17 cellular contexts compared by ENCODE assay signal in genomic region chr1:23788695-23789094, GRCh38. TPM values are rescaled to one million over a fixed set of nuclear protein-coding genes. Genes with fewer than 3 reads are reported as not detected.
DNase-seq lines count a peak whose midpoint lies in the region; ATAC-seq, FAIRE-seq and TF ChIP-seq lines count a peak whose summit lies in the region.
"Had no signal": no experiment of that assay in that cellular context is flagged by ENCODE, and none has a peak within 500 bp of the region (broad histone marks: within the 10 kb centered on the region; RNA-seq: fewer than 3 reads in every experiment).

No MANE protein-coding gene starts in this region.

- H3K36me3 ChIP-seq in K562 (ENCODE audit: control insufficient read depth, insufficient read depth, low read length) (peaks cover 60% of the 10 kb centered on the region), spleen (peaks cover 0 to 68% (median 42%) of the 10 kb centered on the region in 6 donors)

- no peak overlapping the region for H3K9ac ChIP-seq in K562 (ENCODE audit: insufficient read depth in 1 of 2, low read depth in 2 of 2, low read length in 2 of 2)

- no peak overlapping the region for H3K4me2 ChIP-seq in K562 (ENCODE audit: insufficient read depth, low read length)

- 92% methylated on average over 3 of the region's 3 CpGs for WGBS in K562 (ENCODE audit: insufficient coverage, low coverage, missing lambda C conversion rate)
- WGBS in spleen, 5 donors, result 83 to 96% (median 92%) methylated on average over 3 of the region's 3 CpGs

- H3K4me3 ChIP-seq in K562 (no peak overlapping the region), spleen (no peak overlapping the region)
- H3K4me3 ChIP-seq: sigmoid colon had no signal

- no peak for DNase-seq in activated naive CD4-positive, alpha-beta T cell treated with anti-CD3 and anti-CD28 coated beads for 36 hours
- DNase-seq in K562 (ENCODE audit: extremely low read depth in 1 of 4, low spot score in 3 of 4) (no peak), spleen (peak; percentile 34), GOT3 (lab: John Stamatoyannopoulos, UW) (no peak)
- DNase-seq: activated CD4-positive, alpha-beta T cell treated with anti-CD3 and anti-CD28 coated beads, Interleukin-2, amount 50 U/mL, for 4 hours; EL; foreskin fibroblast; hypothalamus; KG1; kidney glomerular epithelial cell; NCI-H1092; occipital lobe; sigmoid colon; substantia nigra had no signal

- TF ChIP-seq RAD21 in K562 (CRISPR knock-in tag; conservative IDR thresholded peaks at IDR 0.05 in 1 of 2, IDR thresholded peaks at IDR 0.05 in 1 of 2), result no peak

- CTCF ChIA-PET in activated naive CD4-positive, alpha-beta T cell treated with anti-CD3 and anti-CD28 coated beads for 36 hours (lab: Charles Lee), result interaction anchor here (1.3 to 4.0 kb wide), 2 partner anchors 22 to 30 kb away, joined by 3 to 15 read pairs; no protein-coding TSS in a partner anchor
- CTCF ChIA-PET in K562 (lab: Yijun Ruan, JAX; ENCODE audit: low intra/inter-chr PET ratio), result no interaction called here

- TF ChIP-seq CTCF in K562 (IDR thresholded peaks at IDR 0.05 in 2 of 3, conservative IDR thresholded peaks at IDR 0.05 in 1 of 3; ENCODE audit: insufficient read depth in 2 of 3, low read depth in 1 of 3, low read length in 3 of 3), result no peak
- TF ChIP-seq CTCF in spleen (IDR thresholded peaks at IDR 0.05 in 8 of 11, conservative IDR thresholded peaks at IDR 0.05 in 3 of 11), result no peak

- peak overlapping the region; percentile 43 for H3K27ac Mint-ChIP-seq in activated naive CD4-positive, alpha-beta T cell treated with anti-CD3 and anti-CD28 coated beads, Interleukin-2, amount 50 U/mL, for 24 hours
- H3K27ac Mint-ChIP-seq in activated naive CD4-positive, alpha-beta T cell treated with anti-CD3 and anti-CD28 coated beads for 36 hours, result no peak overlapping the region

- BruUV-seq in K562 (replicated peaks; lab: Mats Ljungman, UMichigan), result no TSS peak

- peaks cover 22% of the 10 kb centered on the region for H3K4me1 Mint-ChIP-seq in activated naive CD4-positive, alpha-beta T cell treated with anti-CD3 and anti-CD28 coated beads, Interleukin-2, amount 50 U/mL, for 24 hours
- peaks cover 25% of the 10 kb centered on the region for H3K4me1 Mint-ChIP-seq in activated naive CD4-positive, alpha-beta T cell treated with anti-CD3 and anti-CD28 coated beads for 36 hours (ENCODE audit: low read depth)

- no peaks in the 10 kb centered on the region for H3K9me1 ChIP-seq in K562 (ENCODE audit: control insufficient read depth, insufficient read depth, low read length)

- ATAC-seq in K562 (no peak), HG03432 (IDR thresholded peaks at IDR 0.05; ENCODE audit: unreplicated experiment) (no peak)

- no peak for TF ChIP-seq EP300 in K562 (IDR thresholded peaks at IDR 0.05; ENCODE audit: low read length)

- H3K4me1 ChIP-seq in K562 (replicated peaks in 1 of 2; ENCODE audit: control insufficient read depth in 2 of 2, insufficient read depth in 2 of 2, low read length in 2 of 2) (peaks cover 31% of the 10 kb centered on the region in 2 experiments), spleen (peaks cover 16 to 43% (median 31%) of the 10 kb centered on the region in 6 donors)

- no peak for FAIRE-seq in K562 (lab: Jason Lieb, UNC)

- in situ Hi-C loops in K562 (cut with MboI), result no loop called here

- H3K27me3 Mint-ChIP-seq in activated naive CD4-positive, alpha-beta T cell treated with anti-CD3 and anti-CD28 coated beads, Interleukin-2, amount 50 U/mL, for 24 hours, result no peaks in the 10 kb centered on the region
- H3K27me3 Mint-ChIP-seq in activated naive CD4-positive, alpha-beta T cell treated with anti-CD3 and anti-CD28 coated beads for 36 hours (ENCODE audit: low read depth), result no peaks in the 10 kb centered on the region

- H2AFZ ChIP-seq in K562 (ENCODE audit: low read depth, low read length), result no peak overlapping the region

- peak overlapping the region; percentile 42 for H3K4me3 Mint-ChIP-seq in activated naive CD4-positive, alpha-beta T cell treated with anti-CD3 and anti-CD28 coated beads, Interleukin-2, amount 50 U/mL, for 24 hours
- no peak overlapping the region for H3K4me3 Mint-ChIP-seq in activated naive CD4-positive, alpha-beta T cell treated with anti-CD3 and anti-CD28 coated beads for 36 hours
- H3K4me3 Mint-ChIP-seq: mesothelial cell of epicardium had no signal

- peaks cover 3% of the 10 kb centered on the region; the same call in 1 of the 2 replicates for H4K20me1 ChIP-seq in K562 (replicated peaks; ENCODE audit: control insufficient read depth, insufficient read depth, low read length)

- TF ChIP-seq POLR2A in K562 (conservative IDR thresholded peaks at IDR 0.05) (peak; percentile 66), spleen (IDR thresholded peaks at IDR 0.05) (no peak)

- peaks cover 13% of the 10 kb centered on the region for H3K36me3 Mint-ChIP-seq in activated naive CD4-positive, alpha-beta T cell treated with anti-CD3 and anti-CD28 coated beads, Interleukin-2, amount 50 U/mL, for 24 hours
- H3K36me3 Mint-ChIP-seq in activated naive CD4-positive, alpha-beta T cell treated with anti-CD3 and anti-CD28 coated beads for 36 hours (ENCODE audit: low read depth), result peaks cover 28% of the 10 kb centered on the region

- peak overlapping the region; percentile 90; the same call in 1 of the 3 replicates for H3K27ac ChIP-seq in K562 (ENCODE audit: extremely low read depth, low read depth, low read length)
- H3K27ac ChIP-seq in spleen, result peak overlapping the region in 6 of 8 donors; percentile 6 to 91 (median 86)
- H3K27ac ChIP-seq: sigmoid colon had no signal

- POLR2A ChIA-PET in K562 (lab: Yijun Ruan, JAX), result interaction anchor here (0.9 to 10.2 kb wide), 6 partner anchors 9 to 43 kb away, joined by 3 to 197 read pairs (median 9); partner anchors contain the start of genes GALE and PITHD1

- H3K79me2 ChIP-seq in K562 (ENCODE audit: control insufficient read depth, insufficient read depth, low read length), result peaks cover 44% of the 10 kb centered on the region

- no peaks in the 10 kb centered on the region for H3K9me3 Mint-ChIP-seq in activated naive CD4-positive, alpha-beta T cell treated with anti-CD3 and anti-CD28 coated beads, Interleukin-2, amount 50 U/mL, for 24 hours
- H3K9me3 Mint-ChIP-seq in activated naive CD4-positive, alpha-beta T cell treated with anti-CD3 and anti-CD28 coated beads for 36 hours, result no peaks in the 10 kb centered on the region
- H3K9me3 Mint-ChIP-seq: mesothelial cell of epicardium had no signal

- intact Hi-C loops in activated naive CD4-positive, alpha-beta T cell treated with anti-CD3 and anti-CD28 coated beads for 36 hours (cut with micrococcal nuclease), result no loop called here
- intact Hi-C loops in K562 (cut with micrococcal nuclease) (no loop called here), spleen (cut with DNase I; ENCODE audit: low total_unique reads) (no loop called here)

- H3K9me3 ChIP-seq in K562 (replicated peaks; ENCODE audit: control insufficient read depth, insufficient read depth, low read depth, low read length), result no peaks in the 10 kb centered on the region
- H3K9me3 ChIP-seq in spleen, result no peaks in the 10 kb centered on the region
- H3K9me3 ChIP-seq: sigmoid colon had no signal

- H3K27me3 ChIP-seq in K562 (ENCODE audit: control insufficient read depth in 2 of 2, insufficient read depth in 2 of 2, low read length in 2 of 2) (no peaks in the 10 kb centered on the region), spleen (replicated peaks in 1 of 7) (no peaks in the 10 kb centered on the region)
- H3K27me3 ChIP-seq: sigmoid colon had no signal

RNA-seq across cellular contexts. Expression of gene LYPLA2, which starts 2.2 kb away (rescaled TPM):
- 10 to 100 TPM; 48.1 to 49.7 TPM for total RNA-seq in activated naive CD4-positive, alpha-beta T cell treated with anti-CD3 and anti-CD28 coated beads for 36 hours
- 27.3 and 126 TPM in 2 replicates for total RNA-seq in K562 (2011; cell fraction: chromatin; rRNA removed; ENCODE audit: low replicate concordance)
- 89.4 and 103 TPM in 2 replicates for total RNA-seq in K562 (2011; cell fraction: nucleolus; rRNA removed)
- total RNA-seq in K562 (2011; cell fraction: nucleoplasm; rRNA removed), result 56.7 and 62.0 TPM in 2 replicates
- 126 and 144 TPM in 2 replicates for total RNA-seq in K562 (2014; rRNA removed)
- 17.4 and 25.8 TPM in 2 replicates for total RNA-seq in K562 (2014; rRNA removed; fragmentation: Illumina TruSeq; extraction: Trizol)
- total RNA-seq in K562 (2015; rRNA removed; fragmentation: Illumina TruSeq; extraction: Trizol), result 56.5 and 58.4 TPM in 2 replicates
- 108 and 109 TPM in 2 replicates for total RNA-seq in K562 (2021)
- 60.1 and 72.7 TPM in 2 replicates for polyA plus RNA-seq in K562 (2011; rRNA removed)
- 89.6 and 223 TPM in 2 replicates for polyA plus RNA-seq in K562 (2011; cell fraction: cytosol; rRNA removed)
- polyA plus RNA-seq in K562 (2011; cell fraction: nucleus; rRNA removed), result 141 and 217 TPM in 2 replicates
- polyA plus RNA-seq in K562 (2012), result 97.6 and 103 TPM in 2 replicates
- 90.2 and 141 TPM in 2 replicates for polyA plus RNA-seq in K562 (2014; fragmentation: Illumina TruSeq; extraction: Trizol)
- polyA plus RNA-seq in K562 (2014; fragmentation: Nextera tagmentation; extraction: Ambion mirVana), result 1 to 10 TPM; 3.9 to 9.9 TPM
- polyA plus RNA-seq in K562 (2014; rRNA removed), result 127 and 128 TPM in 2 replicates
- 21.3 and 39.9 TPM in 2 replicates for polyA minus RNA-seq in K562 (2011; rRNA and poly(A)+ RNA removed)
- 64.0 and 69.4 TPM in 2 replicates for polyA minus RNA-seq in K562 (2011; cell fraction: cytosol; rRNA and poly(A)+ RNA removed)
- 25.7 and 26.4 TPM in 2 replicates for polyA minus RNA-seq in K562 (2011; cell fraction: nucleus; rRNA and poly(A)+ RNA removed)
- total RNA-seq in spleen, result 10 to 100 TPM; 46.9 to 58.8 (median 55.4) TPM
- 10 to 100 TPM; 54.5 to 87.5 (median 57.5) TPM for polyA plus RNA-seq in spleen

RNA-seq across cellular contexts. Expression of gene PITHD1, which starts 10.5 kb away (rescaled TPM):
- 10 to 100 TPM; 73.8 to 75.1 TPM for total RNA-seq in activated naive CD4-positive, alpha-beta T cell treated with anti-CD3 and anti-CD28 coated beads for 36 hours
- 96.3 and 113 TPM in 2 replicates for total RNA-seq in K562 (2011; cell fraction: chromatin; rRNA removed; ENCODE audit: low replicate concordance)
- total RNA-seq in K562 (2011; cell fraction: nucleolus; rRNA removed), result 53.2 and 60.7 TPM in 2 replicates
- 112 and 144 TPM in 2 replicates for total RNA-seq in K562 (2011; cell fraction: nucleoplasm; rRNA removed)
- total RNA-seq in K562 (2014; rRNA removed) (149 and 175 TPM in 2 replicates), K562 (2014; rRNA removed; fragmentation: Illumina TruSeq; extraction: Trizol) (172 and 175 TPM in 2 replicates), K562 (2015; rRNA removed; fragmentation: Illumina TruSeq; extraction: Trizol) (144 and 151 TPM in 2 replicates), K562 (2021) (126 and 141 TPM in 2 replicates), spleen (10 to 100 TPM; 43.9 to 68.5 (median 52.4) TPM)
- polyA plus RNA-seq in K562 (2011; rRNA removed) (159 and 167 TPM in 2 replicates), K562 (2014; fragmentation: Illumina TruSeq; extraction: Trizol) (133 and 138 TPM in 2 replicates), K562 (2014; fragmentation: Nextera tagmentation; extraction: Ambion mirVana) (10 to 100 TPM; 46.5 to 51.7 TPM), K562 (2014; rRNA removed) (159 and 175 TPM in 2 replicates), spleen (10 to 100 TPM; 48.3 to 65.3 (median 51.6) TPM)
- polyA plus RNA-seq in K562 (2011; cell fraction: cytosol; rRNA removed), result 81.9 and 157 TPM in 2 replicates
- polyA plus RNA-seq in K562 (2011; cell fraction: nucleus; rRNA removed), result 74.8 and 105 TPM in 2 replicates
- polyA plus RNA-seq in K562 (2012), result 80.0 and 120 TPM in 2 replicates
- 59.4 and 74.4 TPM in 2 replicates for polyA minus RNA-seq in K562 (2011; rRNA and poly(A)+ RNA removed)
- polyA minus RNA-seq in K562 (2011; cell fraction: cytosol; rRNA and poly(A)+ RNA removed), result 29.4 and 34.5 TPM in 2 replicates
- polyA minus RNA-seq in K562 (2011; cell fraction: nucleus; rRNA and poly(A)+ RNA removed), result 17.0 and 32.8 TPM in 2 replicates

RNA-seq across cellular contexts. Expression of gene GALE, which starts 11.9 kb away (rescaled TPM):
- total RNA-seq in activated naive CD4-positive, alpha-beta T cell treated with anti-CD3 and anti-CD28 coated beads for 36 hours, result 10 to 100 TPM; 19.7 to 23.1 TPM
- total RNA-seq in K562 (2011; cell fraction: chromatin; rRNA removed; ENCODE audit: low replicate concordance), result 48.0 and 134 TPM in 2 replicates
- total RNA-seq in K562 (2011; cell fraction: nucleolus; rRNA removed), result 107 and 108 TPM in 2 replicates
- total RNA-seq in K562 (2011; cell fraction: nucleoplasm; rRNA removed), result 54.4 and 66.4 TPM in 2 replicates
- total RNA-seq in K562 (2014; rRNA removed) (130 and 133 TPM in 2 replicates), K562 (2014; rRNA removed; fragmentation: Illumina TruSeq; extraction: Trizol) (36.8 and 48.3 TPM in 2 replicates), K562 (2015; rRNA removed; fragmentation: Illumina TruSeq; extraction: Trizol) (86.2 and 91.3 TPM in 2 replicates), K562 (2021) (108 and 112 TPM in 2 replicates), spleen (10 to 100 TPM; 19.0 to 47.1 (median 35.1) TPM)
- polyA plus RNA-seq in K562 (2011; rRNA removed) (88.3 and 104 TPM in 2 replicates), K562 (2014; fragmentation: Illumina TruSeq; extraction: Trizol) (96.6 and 108 TPM in 2 replicates), K562 (2014; fragmentation: Nextera tagmentation; extraction: Ambion mirVana) (10 to 100 TPM in 1 of 2 experiments, 1 to 10 TPM in 1; 8.4 to 48.4 TPM), K562 (2014; rRNA removed) (125 and 139 TPM in 2 replicates), spleen (10 to 100 TPM; 19.7 to 42.2 (median 23.8) TPM)
- polyA plus RNA-seq in K562 (2011; cell fraction: cytosol; rRNA removed), result 132 and 175 TPM in 2 replicates
- 105 and 111 TPM in 2 replicates for polyA plus RNA-seq in K562 (2011; cell fraction: nucleus; rRNA removed)
- 89.3 and 129 TPM in 2 replicates for polyA plus RNA-seq in K562 (2012)
- polyA minus RNA-seq in K562 (2011; rRNA and poly(A)+ RNA removed), result 33.6 and 40.5 TPM in 2 replicates
- polyA minus RNA-seq in K562 (2011; cell fraction: cytosol; rRNA and poly(A)+ RNA removed), result 29.0 and 36.3 TPM in 2 replicates
- 28.5 and 41.0 TPM in 2 replicates for polyA minus RNA-seq in K562 (2011; cell fraction: nucleus; rRNA and poly(A)+ RNA removed)

RNA-seq across cellular contexts. Expression of gene HMGCL, which starts 36.5 kb away (rescaled TPM):
- 10 to 100 TPM; 31.5 to 34.5 TPM for total RNA-seq in activated naive CD4-positive, alpha-beta T cell treated with anti-CD3 and anti-CD28 coated beads for 36 hours
- 44.6 and 54.9 TPM in 2 replicates for total RNA-seq in K562 (2011; cell fraction: chromatin; rRNA removed; ENCODE audit: low replicate concordance)
- 33.6 and 36.7 TPM in 2 replicates for total RNA-seq in K562 (2011; cell fraction: nucleolus; rRNA removed)
- total RNA-seq in K562 (2011; cell fraction: nucleoplasm; rRNA removed), result 43.8 and 70.2 TPM in 2 replicates
- total RNA-seq in K562 (2014; rRNA removed) (24.2 TPM in 2 replicates), K562 (2014; rRNA removed; fragmentation: Illumina TruSeq; extraction: Trizol) (14.7 and 18.8 TPM in 2 replicates), K562 (2015; rRNA removed; fragmentation: Illumina TruSeq; extraction: Trizol) (15.5 and 18.0 TPM in 2 replicates), K562 (2021) (19.5 and 20.3 TPM in 2 replicates), spleen (10 to 100 TPM; 26.5 to 42.3 (median 35.5) TPM)
- polyA plus RNA-seq in K562 (2011; rRNA removed) (37.8 and 43.1 TPM in 2 replicates), K562 (2014; fragmentation: Illumina TruSeq; extraction: Trizol) (22.6 and 23.9 TPM in 2 replicates), K562 (2014; fragmentation: Nextera tagmentation; extraction: Ambion mirVana) (10 to 100 TPM; 73.0 to 82.2 TPM), K562 (2014; rRNA removed) (23.2 and 24.6 TPM in 2 replicates), spleen (10 to 100 TPM; 28.4 to 40.5 (median 32.6) TPM)
- polyA plus RNA-seq in K562 (2011; cell fraction: cytosol; rRNA removed), result 29.4 and 39.5 TPM in 2 replicates
- polyA plus RNA-seq in K562 (2011; cell fraction: nucleus; rRNA removed), result 22.1 and 29.0 TPM in 2 replicates
- 21.8 and 49.2 TPM in 2 replicates for polyA plus RNA-seq in K562 (2012)
- polyA minus RNA-seq in K562 (2011; rRNA and poly(A)+ RNA removed), result 26.6 and 26.7 TPM in 2 replicates
- polyA minus RNA-seq in K562 (2011; cell fraction: cytosol; rRNA and poly(A)+ RNA removed), result 9.7 and 10.6 TPM in 2 replicates
- polyA minus RNA-seq in K562 (2011; cell fraction: nucleus; rRNA and poly(A)+ RNA removed), result 8.5 and 13.7 TPM in 2 replicates

RNA-seq across cellular contexts. Expression of gene ELOA, which starts 45.4 kb away (rescaled TPM):
- 10 to 100 TPM; 21.8 to 22.6 TPM for total RNA-seq in activated naive CD4-positive, alpha-beta T cell treated with anti-CD3 and anti-CD28 coated beads for 36 hours
- total RNA-seq in K562 (2011; cell fraction: chromatin; rRNA removed; ENCODE audit: low replicate concordance), result 40.0 and 60.8 TPM in 2 replicates
- total RNA-seq in K562 (2011; cell fraction: nucleolus; rRNA removed), result 22.4 and 23.7 TPM in 2 replicates
- total RNA-seq in K562 (2011; cell fraction: nucleoplasm; rRNA removed), result 31.1 and 33.1 TPM in 2 replicates
- total RNA-seq in K562 (2014; rRNA removed) (61.3 and 70.8 TPM in 2 replicates), K562 (2014; rRNA removed; fragmentation: Illumina TruSeq; extraction: Trizol) (74.1 and 75.8 TPM in 2 replicates), K562 (2015; rRNA removed; fragmentation: Illumina TruSeq; extraction: Trizol) (77.6 and 80.0 TPM in 2 replicates), K562 (2021) (66.6 and 70.8 TPM in 2 replicates), spleen (10 to 100 TPM; 30.3 to 38.0 (median 34.0) TPM)
- polyA plus RNA-seq in K562 (2011; rRNA removed) (29.7 and 33.3 TPM in 2 replicates), K562 (2014; fragmentation: Illumina TruSeq; extraction: Trizol) (80.6 and 98.6 TPM in 2 replicates), K562 (2014; fragmentation: Nextera tagmentation; extraction: Ambion mirVana) (10 to 100 TPM; 31.9 to 53.6 TPM), K562 (2014; rRNA removed) (44.4 and 48.7 TPM in 2 replicates), spleen (10 to 100 TPM in 2 of 3 donors, 1 to 10 TPM in 1; 7.9 to 12.2 (median 10.0) TPM)
- polyA plus RNA-seq in K562 (2011; cell fraction: cytosol; rRNA removed), result 13.9 and 14.8 TPM in 2 replicates
- polyA plus RNA-seq in K562 (2011; cell fraction: nucleus; rRNA removed), result 24.7 and 25.8 TPM in 2 replicates
- 28.7 and 53.0 TPM in 2 replicates for polyA plus RNA-seq in K562 (2012)
- 35.1 and 35.7 TPM in 2 replicates for polyA minus RNA-seq in K562 (2011; rRNA and poly(A)+ RNA removed)
- polyA minus RNA-seq in K562 (2011; cell fraction: cytosol; rRNA and poly(A)+ RNA removed), result 25.7 and 34.4 TPM in 2 replicates
- 10.5 and 19.7 TPM in 2 replicates for polyA minus RNA-seq in K562 (2011; cell fraction: nucleus; rRNA and poly(A)+ RNA removed)
